Comparison of ENCODE assay signal across 19 cellular contexts in genomic region chr2:14189929-14190328, GRCh38.
A peak's percentile ranks its signal among the peaks of the same experiment; 100 is the strongest.
DNase-seq lines count a peak whose midpoint lies in the region; ATAC-seq and TF ChIP-seq lines count a peak whose summit lies in the region.
"Had no signal": no experiment of that assay in that cellular context is flagged by ENCODE, and none has a peak within 500 bp of the region (broad histone marks: within the 10 kb centered on the region; RNA-seq: fewer than 3 reads in every experiment).

No MANE protein-coding gene starts in this region.

- ATAC-seq in foreskin keratinocyte: peak; percentile 94
- ATAC-seq: activated T-cell treated with anti-CD3 and anti-CD28 coated beads, Interleukin-2, amount 50 U/mL, for 72 hours had no signal

- no peaks in the 10 kb centered on the region for H3K79me2 ChIP-seq in smooth muscle cell (ENCODE audit: low read depth)

- no peak for TF ChIP-seq CTCF in astrocyte of the cerebellum (IDR thresholded peaks at IDR 0.05; ENCODE audit: low read depth, low read length, missing control alignments)
- no peak for TF ChIP-seq CTCF in foreskin keratinocyte (conservative IDR thresholded peaks at IDR 0.05)
- no peak for TF ChIP-seq CTCF in smooth muscle cell (IDR thresholded peaks at IDR 0.05; ENCODE audit: borderline replicate concordance, insufficient read depth, poor library complexity, severe bottlenecking)

- H3K4me3 ChIP-seq in astrocyte of the cerebellum (ENCODE audit: low read depth, low read length) (no peak overlapping the region), smooth muscle cell (no peak overlapping the region)

- no peaks in the 10 kb centered on the region for H3K27me3 ChIP-seq in foreskin keratinocyte
- H3K27me3 ChIP-seq in smooth muscle cell (ENCODE audit: low read depth): no peaks in the 10 kb centered on the region

- H3K4me1 ChIP-seq in foreskin keratinocyte: peaks cover 15% of the 10 kb centered on the region
- H3K4me1 ChIP-seq in smooth muscle cell (ENCODE audit: low read depth): no peaks in the 10 kb centered on the region

- no peaks in the 10 kb centered on the region for H3F3A ChIP-seq in smooth muscle cell (ENCODE audit: low read depth)

- DNase-seq in HT1080 (ENCODE audit: low read depth) (peak; percentile 90), astrocyte of the cerebellum (ENCODE audit: low read depth) (peak; percentile 1), foreskin keratinocyte (peak; percentile 74 to 90), smooth muscle cell (lab: John Stamatoyannopoulos, UW; ENCODE audit: unreplicated experiment) (no peak), UCSD-AML1 (lab: John Stamatoyannopoulos, UW; ENCODE audit: unreplicated experiment) (no peak), NCI-H82 (lab: John Stamatoyannopoulos, UW) (no peak)
- DNase-seq in activated CD4-positive, alpha-beta T cell treated with anti-CD3 and anti-CD28 coated beads, Interleukin-2, amount 50 U/mL, for 4 hours: no peak
- DNase-seq: activated CD4-positive, alpha-beta T cell treated with anti-CD3 and anti-CD28 coated beads for 1 hour; activated T-cell treated with anti-CD3 and anti-CD28 coated beads, Interleukin-2, amount 50 U/mL, for 72 hours; CD4-positive, alpha-beta memory T cell; H7; hypothalamus; islet precursor cell; NCI-H2029 treated with DMSO at 0.1 percent for 48 hours; NCI-H446; NK-92 treated with Interleukin-12 subunit alpha and Interleukin-12 subunit beta, amount 100 ng/mL, for 24 hours; nucleus accumbens; RPMI8226 had no signal

- H3K27ac ChIP-seq in foreskin keratinocyte (peak overlapping the region; percentile 57), smooth muscle cell (ENCODE audit: low read depth) (no peak overlapping the region)
- H3K27ac ChIP-seq: KMS-11 had no signal

- H3K36me3 ChIP-seq in smooth muscle cell (ENCODE audit: low read depth): no peaks in the 10 kb centered on the region

- no peaks in the 10 kb centered on the region for H3K9me3 ChIP-seq in smooth muscle cell (replicated peaks; ENCODE audit: low read depth)

- H2AFZ ChIP-seq in smooth muscle cell (ENCODE audit: low read depth): peak overlapping the region; percentile 7

- peak overlapping the region; percentile 1 for H3K4me2 ChIP-seq in smooth muscle cell
- H3K4me2 ChIP-seq: KMS-11 had no signal

- in situ Hi-C loops in astrocyte of the cerebellum (cut with HindIII; ENCODE audit: low sequenced_read_pairs): no loop called here

- H3K9ac ChIP-seq in smooth muscle cell (ENCODE audit: low read depth): no peak overlapping the region
- H3K9ac ChIP-seq: KMS-11 had no signal

- no peaks in the 10 kb centered on the region for H4K20me1 ChIP-seq in smooth muscle cell (ENCODE audit: low read depth)

- WGBS in smooth muscle cell (ENCODE audit: low lambda C conversion rate): 51% methylated on average over 2 of the region's 2 CpGs

Comparison
In these comparisons a context has a peak if more than half of its experiments do, and no peak if none do; other contexts are left out.
1. DNase-seq: peak in HT1080 (single experiment), astrocyte of the cerebellum (single experiment) and foreskin keratinocyte (2 of 2); none in smooth muscle cell (single experiment), UCSD-AML1 (single experiment), activated CD4-positive, alpha-beta T cell treated with anti-CD3 and anti-CD28 coated beads, Interleukin-2, amount 50 U/mL, for 4 hours (0 of 2) and NCI-H82 (single experiment).